Comparison of ENCODE assay signal across 8 cellular contexts in the genomic region with DNA sequence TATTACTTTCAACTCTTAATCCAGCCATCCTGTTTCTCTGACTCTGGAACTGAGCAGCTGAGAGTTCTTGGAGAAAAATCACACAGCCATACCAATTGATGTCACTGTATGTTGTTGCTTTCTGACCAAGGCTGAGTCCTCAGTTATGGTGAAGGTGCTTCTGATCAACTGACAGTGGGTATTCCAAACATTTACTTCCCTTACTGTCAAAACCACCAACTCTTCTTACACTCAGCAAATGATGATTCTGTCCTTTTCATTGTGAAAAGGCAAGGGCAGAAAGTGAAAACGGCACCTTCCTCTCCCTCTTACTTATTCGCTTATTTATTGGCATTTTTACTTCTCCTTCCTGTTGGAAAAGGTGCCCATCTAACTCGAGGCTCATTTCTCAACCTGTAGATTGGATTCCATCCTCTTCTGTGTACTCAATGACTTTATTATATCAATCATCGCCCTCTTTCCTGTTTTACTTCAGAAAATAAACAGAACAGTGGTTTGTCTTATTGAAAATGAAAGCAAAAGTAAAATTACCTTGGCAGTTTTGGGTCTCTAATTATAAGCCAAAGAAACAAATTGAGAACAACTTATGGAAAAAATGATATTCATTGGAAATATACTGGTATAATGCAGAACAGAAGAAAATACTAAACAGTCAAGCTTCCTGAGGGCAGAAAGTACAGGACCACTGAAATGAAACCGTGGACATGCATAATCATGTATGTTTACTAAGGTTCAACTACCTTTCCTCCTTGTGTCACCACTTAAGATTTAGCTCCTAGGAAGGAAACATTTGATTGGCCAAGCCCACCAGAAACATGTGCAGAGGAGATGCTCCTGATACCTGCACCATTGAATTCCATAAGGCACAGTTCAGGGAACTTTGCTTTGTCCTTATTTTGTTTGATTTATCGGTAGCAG.
A peak's percentile ranks its signal among the peaks of the same experiment; 100 is the strongest.
DNase-seq lines count a peak whose midpoint lies in the region; ATAC-seq and TF ChIP-seq lines count a peak whose summit lies in the region.

No MANE protein-coding gene starts in this region.

- H3K27me3 Mint-ChIP-seq in MCF 10A (ENCODE audit: insufficient read depth, unreplicated experiment), result no peaks in the 10 kb centered on the region

- ATAC-seq in GM19372 (IDR thresholded peaks at IDR 0.05; ENCODE audit: low read depth, unreplicated experiment), result peak; percentile 24
- peak; percentile 62 for ATAC-seq in mucosa of descending colon
- ATAC-seq in GM21360 (IDR thresholded peaks at IDR 0.05; ENCODE audit: unreplicated experiment), result no peak

- H3K27ac ChIP-seq in HL-60 (replicated peaks), result peak overlapping the region; percentile 23
- no peak overlapping the region for H3K27ac ChIP-seq in testis

- 56 to 60% methylated on average over 6 of the region's 6 CpGs for WGBS in testis, 2 donors

- peak overlapping the region; percentile 24 for H3K27ac Mint-ChIP-seq in MCF 10A (ENCODE audit: low read depth, unreplicated experiment)

- no peak for DNase-seq in HL-60 (ENCODE audit: low read depth in 1 of 2, low spot score in 1 of 2)
- DNase-seq in MCF 10A (ENCODE audit: unreplicated experiment), result peak; percentile 21
- peak in 1 of 3 donors; percentile 9 for DNase-seq in mucosa of descending colon
- DNase-seq in SKM-1 (lab: John Stamatoyannopoulos, UW; ENCODE audit: unreplicated experiment), result no peak
- no peak for DNase-seq in ecto neural progenitor cell (ENCODE audit: low spot score)
- no peak for DNase-seq in testis

- TF ChIP-seq POLR2A in testis (IDR thresholded peaks at IDR 0.05), result no peak

- H3K4me3 ChIP-seq in HL-60 (replicated peaks; ENCODE audit: insufficient read depth, low read length) (peak overlapping the region; percentile 29), mucosa of descending colon (no peak overlapping the region), testis (peak overlapping the region in 1 of 2 donors; percentile 4)

- H3K27me3 ChIP-seq in HL-60 (ENCODE audit: insufficient read depth, poor library complexity, severe bottlenecking), result no peaks in the 10 kb centered on the region
- no peaks in the 10 kb centered on the region for H3K27me3 ChIP-seq in testis

- H3K9me3 ChIP-seq in mucosa of descending colon (no peaks in the 10 kb centered on the region), testis (no peaks in the 10 kb centered on the region)

- H3K36me3 ChIP-seq in mucosa of descending colon (ENCODE audit: low read depth), result no peaks in the 10 kb centered on the region
- no peaks in the 10 kb centered on the region for H3K36me3 ChIP-seq in testis (ENCODE audit: low read depth, missing control alignments)

- POLR2A ChIA-PET in MCF 10A (lab: Yijun Ruan, JAX), result interaction anchor here (0.6 to 2.1 kb wide), 14 partner anchors 12 to 263 kb away, joined by 3 to 24 read pairs (median 6); a partner anchor contains a TSS

- H3K4me1 ChIP-seq in mucosa of descending colon (ENCODE audit: low read depth) (peaks cover 25% of the 10 kb centered on the region), testis (no peaks in the 10 kb centered on the region)

- peaks cover 14% of the 10 kb centered on the region for H3K4me1 Mint-ChIP-seq in MCF 10A (ENCODE audit: insufficient read depth, unreplicated experiment)

- H3K36me3 Mint-ChIP-seq in MCF 10A (ENCODE audit: insufficient read depth, unreplicated experiment), result no peaks in the 10 kb centered on the region

- TF ChIP-seq CTCF in HL-60 (IDR thresholded peaks at IDR 0.05; ENCODE audit: insufficient read depth, low read length) (no peak), MCF 10A (IDR thresholded peaks at IDR 0.05; ENCODE audit: unreplicated experiment) (no peak), mucosa of descending colon (IDR thresholded peaks at IDR 0.05) (no peak), testis (IDR thresholded peaks at IDR 0.05) (no peak)

- H3K9me3 Mint-ChIP-seq in MCF 10A (ENCODE audit: unreplicated experiment), result no peaks in the 10 kb centered on the region

- CTCF ChIA-PET in MCF 10A (lab: Yijun Ruan, JAX), result interaction anchor here (0.6 to 3.5 kb wide), 30 partner anchors 10 to 1853 kb away, joined by 3 to 43 read pairs (median 6); no protein-coding TSS in a partner anchor

- H3K4me3 Mint-ChIP-seq in MCF 10A (ENCODE audit: unreplicated experiment), result peak overlapping the region; percentile 72

- BruUV-seq in MCF 10A (replicated peaks; lab: Mats Ljungman, UMichigan), result no TSS peak

- intact Hi-C loops in MCF 10A (cut with micrococcal nuclease), result loop anchor here (2.0 kb wide), 1 partner anchor 58 kb away; no protein-coding TSS in a partner anchor
- intact Hi-C loops in mucosa of descending colon (cut with DNase I, micrococcal nuclease), result loop anchor here (2.0 to 10.0 kb wide), 2 partner anchors 126 to 128 kb away; no protein-coding TSS in a partner anchor
- intact Hi-C loops in testis (cut with DNase I; ENCODE audit: low total_unique reads), result loop anchor here (5.0 kb wide), 1 partner anchor 126 kb away; no protein-coding TSS in a partner anchor
